ENCODE assay signal across 22 cellular contexts in genomic region chr6:154453329-154453728, GRCh38. TPM values are rescaled to one million over a fixed set of nuclear protein-coding genes. Genes with fewer than 3 reads are reported as not detected.
"Had no signal": no experiment of that assay in that cellular context is flagged by ENCODE, and none has a peak within 500 bp of the region (broad histone marks: within the 10 kb centered on the region; RNA-seq: fewer than 3 reads in every experiment).

No MANE protein-coding gene starts in this region.

- H3K9me3 ChIP-seq: esophagus squamous epithelium, lower lobe of right lung, right atrium auricular region, thoracic aorta, upper lobe of right lung had no signal

- ATAC-seq: activated CD4-positive, alpha-beta T cell treated with anti-CD3 and anti-CD28 coated beads for 36 hours; activated CD8-positive, alpha-beta memory T cell treated with anti-CD3 and anti-CD28 coated beads, Interleukin-2, amount 10 ng/mL, durations not matched to agents 7 days and 5 days; left colon; lower lobe of right lung; upper lobe of right lung; WTC11 had no signal

- H3K4me3 ChIP-seq: coronary artery, esophagus squamous epithelium, hepatocyte, lower lobe of right lung, right atrium auricular region, thoracic aorta, upper lobe of right lung had no signal

- H3K36me3 ChIP-seq: lower lobe of right lung, right atrium auricular region, thoracic aorta, upper lobe of right lung had no signal

- H3K4me1 Mint-ChIP-seq: activated CD4-positive, alpha-beta T cell treated with anti-CD3 and anti-CD28 coated beads for 36 hours; activated CD8-positive, alpha-beta memory T cell treated with anti-CD3 and anti-CD28 coated beads, Interleukin-2, amount 10 ng/mL, durations not matched to agents 7 days and 5 days; central memory CD8-positive, alpha-beta T cell had no signal

- H3K36me3 Mint-ChIP-seq: activated CD4-positive, alpha-beta memory T cell treated with anti-CD3 and anti-CD28 coated beads for 36 hours; activated CD8-positive, alpha-beta memory T cell treated with anti-CD3 and anti-CD28 coated beads, Interleukin-2, amount 10 ng/mL, durations not matched to agents 7 days and 5 days; activated naive CD8-positive, alpha-beta T cell treated with anti-CD3 and anti-CD28 coated beads for 36 hours; WTC11 had no signal

- H3K27me3 Mint-ChIP-seq: activated naive CD8-positive, alpha-beta T cell treated with anti-CD3 and anti-CD28 coated beads for 36 hours; progenitor cell of endocrine pancreas had no signal

- H3K27ac ChIP-seq: coronary artery, hepatocyte, lower lobe of right lung, right atrium auricular region, upper lobe of right lung had no signal

- H3K27ac Mint-ChIP-seq: activated CD4-positive, alpha-beta memory T cell treated with anti-CD3 and anti-CD28 coated beads for 36 hours; activated CD4-positive, alpha-beta T cell treated with anti-CD3 and anti-CD28 coated beads for 36 hours; activated CD8-positive, alpha-beta memory T cell treated with anti-CD3 and anti-CD28 coated beads, Interleukin-2, amount 10 ng/mL, durations not matched to agents 7 days and 5 days; activated naive CD8-positive, alpha-beta T cell treated with anti-CD3 and anti-CD28 coated beads for 36 hours; progenitor cell of endocrine pancreas; stimulated activated naive CD8-positive, alpha-beta T cell treated with anti-CD3 and anti-CD28 coated beads, Interleukin-15, Interleukin-2, amounts not matched to agents 100 ng/mL and 50 ng/mL, for 24 hours; WTC11 had no signal

- H3K9me3 Mint-ChIP-seq: activated CD4-positive, alpha-beta memory T cell treated with anti-CD3 and anti-CD28 coated beads for 36 hours; activated naive CD8-positive, alpha-beta T cell treated with anti-CD3 and anti-CD28 coated beads for 36 hours; central memory CD8-positive, alpha-beta T cell; neural crest cell; stimulated activated naive CD8-positive, alpha-beta T cell treated with anti-CD3 and anti-CD28 coated beads, Interleukin-15, Interleukin-2, amounts not matched to agents 100 ng/mL and 50 ng/mL, for 24 hours; WTC11 had no signal

- DNase-seq: activated CD4-positive, alpha-beta memory T cell treated with anti-CD3 and anti-CD28 coated beads for 36 hours; activated CD4-positive, alpha-beta T cell treated with anti-CD3 and anti-CD28 coated beads for 36 hours; activated CD8-positive, alpha-beta memory T cell treated with anti-CD3 and anti-CD28 coated beads, Interleukin-2, amount 10 ng/mL, durations not matched to agents 7 days and 5 days; activated naive CD4-positive, alpha-beta T cell; activated naive CD8-positive, alpha-beta T cell treated with anti-CD3 and anti-CD28 coated beads for 36 hours; amniotic stem cell; effector CD4-positive, alpha-beta T cell; esophagus squamous epithelium; left colon; lower lobe of right lung; stimulated activated CD4-positive, alpha-beta T cell treated with anti-CD3 and anti-CD28 coated beads, Interleukin-2, amount 100 ng/mL, for 24 hours; upper lobe of right lung had no signal

- H3K27me3 ChIP-seq: esophagus squamous epithelium, hepatocyte, right atrium auricular region, upper lobe of right lung had no signal

- H3K4me3 Mint-ChIP-seq: activated CD4-positive, alpha-beta memory T cell treated with anti-CD3 and anti-CD28 coated beads for 36 hours; activated CD4-positive, alpha-beta T cell treated with anti-CD3 and anti-CD28 coated beads for 36 hours; activated CD8-positive, alpha-beta memory T cell treated with anti-CD3 and anti-CD28 coated beads, Interleukin-2, amount 10 ng/mL, durations not matched to agents 7 days and 5 days; activated naive CD8-positive, alpha-beta T cell treated with anti-CD3 and anti-CD28 coated beads for 36 hours; central memory CD8-positive, alpha-beta T cell; neural crest cell; stimulated activated naive CD8-positive, alpha-beta T cell treated with anti-CD3 and anti-CD28 coated beads, Interleukin-15, Interleukin-2, amounts not matched to agents 100 ng/mL and 50 ng/mL, for 24 hours; WTC11 had no signal

RNA-seq across cellular contexts. Expression of gene CNKSR3, which starts 57.2 kb away (rescaled TPM):
- total RNA-seq: activated CD8-positive, alpha-beta memory T cell treated with anti-CD3 and anti-CD28 coated beads, Interleukin-2, amount 10 ng/mL, durations not matched to agents 7 days and 5 days; T-helper 2 cell treated with Interferon-gamma antibody and Interleukin-4, amounts not matched to agents 100 ng/mL and 5 ng/mL, for 36 hours had no signal
